14 cellular contexts compared by ENCODE assay signal in the genomic region with DNA sequence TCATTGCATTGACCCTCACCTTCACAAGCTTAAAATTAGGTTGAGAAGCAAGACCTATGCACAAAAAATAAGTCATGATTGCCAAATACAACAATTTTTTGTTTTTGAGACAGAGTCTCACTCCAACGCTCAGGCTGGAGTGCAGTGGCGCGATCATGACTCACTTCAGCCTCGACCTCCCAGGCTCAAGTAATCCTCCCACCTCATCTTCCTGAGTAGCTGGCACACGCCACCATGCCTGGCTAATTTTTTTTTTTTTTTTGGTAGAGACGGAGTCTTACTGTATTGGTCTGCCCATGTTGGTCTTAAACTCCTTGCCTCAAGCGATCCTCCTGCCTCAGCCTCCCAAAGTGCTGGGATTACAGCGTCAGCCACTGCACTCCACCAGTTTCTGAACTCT. TPM values are rescaled to one million over a fixed set of nuclear protein-coding genes. Genes with fewer than 3 reads are reported as not detected.
A peak's percentile ranks its signal among the peaks of the same experiment; 100 is the strongest.
DNase-seq lines count a peak whose midpoint lies in the region; ATAC-seq and TF ChIP-seq lines count a peak whose summit lies in the region.
"Had no signal": no experiment of that assay in that cellular context is flagged by ENCODE, and none has a peak within 500 bp of the region (broad histone marks: within the 10 kb centered on the region; RNA-seq: fewer than 3 reads in every experiment).

No MANE protein-coding gene starts in this region.

- H4K20me1 ChIP-seq in BLaER1 treated with 17β-estradiol and CSF1 and Interleukin-3, amounts not matched to agents 10 nM and 100 nM: peaks cover 0 to 83% (median 6%) of the 10 kb centered on the region in 11 experiments; a peak in 5 of 22 replicates
- peaks cover 13% of the 10 kb centered on the region; the same call in 1 of the 2 replicates for H4K20me1 ChIP-seq in GM23338 (replicated peaks; ENCODE audit: insufficient read depth)

- no peak overlapping the region for H3K27ac ChIP-seq in BLaER1 treated with 17β-estradiol and CSF1 and Interleukin-3, amounts not matched to agents 10 nM and 100 nM
- H3K27ac ChIP-seq in GM23338 (ENCODE audit: low read depth): no peak overlapping the region
- H3K27ac ChIP-seq: epithelial cell of prostate, heart right ventricle, left ventricle myocardium inferior, tibial artery had no signal

- DNase-seq in ELR (ENCODE audit: low read depth) (peak; percentile 26), iris pigment epithelial cell (ENCODE audit: low read depth) (peak; percentile 79), iPS-NIHi11 (ENCODE audit: low spot score) (no peak), SK-N-DZ (ENCODE audit: low spot score) (no peak), NCI-H1436 (lab: John Stamatoyannopoulos, UW) (no peak), GM23338 (ENCODE audit: low spot score) (no peak)
- DNase-seq in activated naive CD8-positive, alpha-beta T cell treated with anti-CD3 and anti-CD28 coated beads for 36 hours: no peak
- DNase-seq: BE2C, heart right ventricle, left ventricle myocardium inferior, tibial artery had no signal

- no peaks in the 10 kb centered on the region for H3F3A ChIP-seq in GM23338 (replicated peaks; ENCODE audit: low read depth)

- peaks cover 83% of the 10 kb centered on the region for H3K79me2 ChIP-seq in GM23338 (replicated peaks; ENCODE audit: insufficient read depth)

- peaks cover 54% of the 10 kb centered on the region for H3K4me1 Mint-ChIP-seq in activated naive CD8-positive, alpha-beta T cell treated with anti-CD3 and anti-CD28 coated beads for 36 hours
- H3K4me1 Mint-ChIP-seq in GM23338: peaks cover 12% of the 10 kb centered on the region

- H3K4me1 ChIP-seq in BLaER1 treated with 17β-estradiol and CSF1 and Interleukin-3, amounts not matched to agents 10 nM and 100 nM: peaks cover 29 to 62% (median 43%) of the 10 kb centered on the region in 10 experiments
- H3K4me1 ChIP-seq in GM23338 (ENCODE audit: insufficient read depth): 0 out of 2 replicates have a peak, but pooled peaks cover 3% of the 10 kb centered on the region
- H3K4me1 ChIP-seq: BE2C had no signal

- H3K27ac Mint-ChIP-seq in activated naive CD8-positive, alpha-beta T cell treated with anti-CD3 and anti-CD28 coated beads for 36 hours: peak overlapping the region; percentile 80
- H3K27ac Mint-ChIP-seq in GM23338: no peak overlapping the region

- no peaks in the 10 kb centered on the region for H3K36me3 Mint-ChIP-seq in activated naive CD8-positive, alpha-beta T cell treated with anti-CD3 and anti-CD28 coated beads for 36 hours
- H3K36me3 Mint-ChIP-seq in GM23338 (ENCODE audit: low read depth): no peaks in the 10 kb centered on the region
- H3K36me3 Mint-ChIP-seq: activated naive CD4-positive, alpha-beta T cell treated with anti-CD3 and anti-CD28 coated beads, Interleukin-2, amount 50 U/mL, for 72 hours had no signal

- H3K36me3 ChIP-seq in BLaER1 treated with 17β-estradiol and CSF1 and Interleukin-3, amounts not matched to agents 10 nM and 100 nM: peaks cover 0 to 8% (median 0%) of the 10 kb centered on the region in 11 experiments; a peak in 2 of 22 replicates
- no peaks in the 10 kb centered on the region for H3K36me3 ChIP-seq in GM23338 (ENCODE audit: insufficient read depth)
- H3K36me3 ChIP-seq: BE2C, heart right ventricle, left ventricle myocardium inferior, tibial artery had no signal

- no peaks in the 10 kb centered on the region for H3K9me3 ChIP-seq in BLaER1 treated with 17β-estradiol and CSF1 and Interleukin-3, amounts not matched to agents 10 nM and 100 nM (replicated peaks in 1 of 11)
- H3K9me3 ChIP-seq: BE2C, heart right ventricle, left ventricle myocardium inferior, tibial artery had no signal

- no peaks in the 10 kb centered on the region for H3K27me3 Mint-ChIP-seq in activated naive CD8-positive, alpha-beta T cell treated with anti-CD3 and anti-CD28 coated beads for 36 hours
- peaks cover 1% of the 10 kb centered on the region for H3K27me3 Mint-ChIP-seq in GM23338 (ENCODE audit: insufficient read depth, low read depth, poor library complexity)

- no peaks in the 10 kb centered on the region for H3K27me3 ChIP-seq in BLaER1 treated with 17β-estradiol and CSF1 and Interleukin-3, amounts not matched to agents 10 nM and 100 nM
- no peaks in the 10 kb centered on the region for H3K27me3 ChIP-seq in GM23338 (ENCODE audit: insufficient read depth)
- H3K27me3 ChIP-seq: BE2C, heart right ventricle, tibial artery had no signal

- H3K4me3 Mint-ChIP-seq in activated naive CD8-positive, alpha-beta T cell treated with anti-CD3 and anti-CD28 coated beads for 36 hours: no peak overlapping the region
- H3K4me3 Mint-ChIP-seq in GM23338: no peak overlapping the region

- no peaks in the 10 kb centered on the region for H3K9me2 ChIP-seq in GM23338 (ENCODE audit: insufficient read depth)

- no peak overlapping the region for H2AFZ ChIP-seq in GM23338

- H3K9me3 Mint-ChIP-seq in activated naive CD8-positive, alpha-beta T cell treated with anti-CD3 and anti-CD28 coated beads for 36 hours: no peaks in the 10 kb centered on the region
- no peaks in the 10 kb centered on the region for H3K9me3 Mint-ChIP-seq in GM23338
- H3K9me3 Mint-ChIP-seq: activated naive CD4-positive, alpha-beta T cell treated with anti-CD3 and anti-CD28 coated beads, Interleukin-2, amount 50 U/mL, for 72 hours had no signal

- no peak overlapping the region for H3K4me3 ChIP-seq in BLaER1 treated with 17β-estradiol and CSF1 and Interleukin-3, amounts not matched to agents 10 nM and 100 nM
- no peak overlapping the region for H3K4me3 ChIP-seq in GM23338
- H3K4me3 ChIP-seq: heart right ventricle, left ventricle myocardium inferior, tibial artery had no signal

- peak overlapping the region in 10 of 11 experiments; percentile 4 to 57 (median 28); a peak in 16 of 22 replicates for H3K4me2 ChIP-seq in BLaER1 treated with 17β-estradiol and CSF1 and Interleukin-3, amounts not matched to agents 10 nM and 100 nM
- H3K4me2 ChIP-seq in GM23338: no peak overlapping the region

- H3K9ac ChIP-seq in BLaER1 treated with 17β-estradiol and CSF1 and Interleukin-3, amounts not matched to agents 10 nM and 100 nM: no peak overlapping the region

- no peak for ATAC-seq in GM23338
- ATAC-seq: heart right ventricle had no signal

- TF ChIP-seq CTCF in GM23338 (conservative IDR thresholded peaks at IDR 0.05; ENCODE audit: low read depth in 2 of 2): no peak

TF ChIP-seq in GM23338, 12 proteins besides CTCF, POLR2A, EP300 and RAD21:
- no peak for TF ChIP-seq JUNB (IDR thresholded peaks at IDR 0.05; ENCODE audit: unreplicated experiment)

RNA-seq across cellular contexts. Expression of a gene that starts 24.1 kb away (rescaled TPM):
- 1 to 10 TPM; 5.3 to 5.5 TPM for total RNA-seq in activated naive CD8-positive, alpha-beta T cell treated with anti-CD3 and anti-CD28 coated beads for 36 hours
- polyA plus RNA-seq in SK-N-DZ (2014; cell fraction: cytosol; rRNA removed): 17.8 and 21.9 TPM in 2 replicates
- 11.5 and 22.1 TPM in 2 replicates for polyA plus RNA-seq in SK-N-DZ (2014; cell fraction: nucleus; rRNA removed)
- 50.1 and 54.5 TPM in 2 replicates for total RNA-seq in GM23338 (2014; rRNA removed; shearing (Covaris generic))
- 34.9 and 36.2 TPM in 2 replicates for polyA plus RNA-seq in GM23338 (2016; fragmentation: Nextera tagmentation; extraction: Ambion mirVana)

Comparison
In these comparisons a context has a peak if more than half of its experiments do, and no peak if none do; other contexts are left out.
1. DNase-seq: peak in ELR (single experiment) and iris pigment epithelial cell (single experiment); none in activated naive CD8-positive, alpha-beta T cell treated with anti-CD3 and anti-CD28 coated beads for 36 hours (single experiment), iPS-NIHi11 (single experiment), SK-N-DZ (single experiment), NCI-H1436 (single experiment) and GM23338 (single experiment).